2 cellular contexts compared by ENCODE assay signal in the genomic region with DNA sequence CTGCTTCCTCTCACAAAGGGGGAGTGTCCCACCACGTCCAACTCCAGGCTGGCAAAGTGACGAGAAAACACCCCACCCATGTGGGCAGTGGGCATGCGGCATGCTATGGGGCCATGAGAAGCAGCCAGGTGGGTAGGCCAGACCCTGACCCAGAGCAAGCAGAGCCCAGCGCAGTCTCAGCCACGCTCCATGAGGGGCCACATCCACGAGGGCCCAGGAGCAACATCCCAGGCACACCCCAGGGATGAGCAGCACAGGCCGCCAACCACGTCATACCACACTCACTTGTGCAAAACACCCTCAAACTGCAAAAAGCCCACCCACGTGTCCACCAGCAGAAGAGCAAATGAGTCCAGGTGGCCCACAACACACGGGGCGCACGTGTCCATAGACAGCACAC.
A peak's percentile ranks its signal among the peaks of the same experiment; 100 is the strongest.
TF ChIP-seq lines count a peak whose summit lies in the region.

No MANE protein-coding gene starts in this region.

TF ChIP-seq in GM12878, 131 proteins besides CTCF, POLR2A, EP300 and RAD21:
- TF ChIP-seq, protein P1, sequence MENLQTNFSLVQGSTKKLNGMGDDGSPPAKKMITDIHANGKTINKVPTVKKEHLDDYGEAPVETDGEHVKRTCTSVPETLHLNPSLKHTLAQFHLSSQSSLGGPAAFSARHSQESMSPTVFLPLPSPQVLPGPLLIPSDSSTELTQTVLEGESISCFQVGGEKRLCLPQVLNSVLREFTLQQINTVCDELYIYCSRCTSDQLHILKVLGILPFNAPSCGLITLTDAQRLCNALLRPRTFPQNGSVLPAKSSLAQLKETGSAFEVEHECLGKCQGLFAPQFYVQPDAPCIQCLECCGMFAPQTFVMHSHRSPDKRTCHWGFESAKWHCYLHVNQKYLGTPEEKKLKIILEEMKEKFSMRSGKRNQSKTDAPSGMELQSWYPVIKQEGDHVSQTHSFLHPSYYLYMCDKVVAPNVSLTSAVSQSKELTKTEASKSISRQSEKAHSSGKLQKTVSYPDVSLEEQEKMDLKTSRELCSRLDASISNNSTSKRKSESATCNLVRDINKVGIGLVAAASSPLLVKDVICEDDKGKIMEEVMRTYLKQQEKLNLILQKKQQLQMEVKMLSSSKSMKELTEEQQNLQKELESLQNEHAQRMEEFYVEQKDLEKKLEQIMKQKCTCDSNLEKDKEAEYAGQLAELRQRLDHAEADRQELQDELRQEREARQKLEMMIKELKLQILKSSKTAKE (IDR thresholded peaks at IDR 0.05; ENCODE audit: low read depth, poor library complexity, severe bottlenecking), result no peak
- TF ChIP-seq TCF7 (IDR thresholded peaks at IDR 0.05; ENCODE audit: borderline replicate concordance) (no peak), MTA3 (IDR thresholded peaks at IDR 0.05; ENCODE audit: borderline replicate concordance, low read length) (no peak), TBL1XR1 (IDR thresholded peaks at IDR 0.05; ENCODE audit: low read depth, low read length) (no peak), SMARCA5 (IDR thresholded peaks at IDR 0.05) (no peak), NR2F1 (conservative IDR thresholded peaks at IDR 0.05) (no peak), RELA (IDR thresholded peaks at IDR 0.05; ENCODE audit: borderline replicate concordance, partially characterized antibody) (no peak), RB1 (IDR thresholded peaks at IDR 0.05; ENCODE audit: borderline replicate concordance) (no peak), SMAD1 (IDR thresholded peaks at IDR 0.05; ENCODE audit: low read depth, partially characterized antibody) (no peak), SMC3 (IDR thresholded peaks at IDR 0.05; ENCODE audit: borderline replicate concordance, low read length) (no peak), YY1 (IDR thresholded peaks at IDR 0.05; ENCODE audit: low read depth, low read length) (no peak)
- TF ChIP-seq, protein P2, sequence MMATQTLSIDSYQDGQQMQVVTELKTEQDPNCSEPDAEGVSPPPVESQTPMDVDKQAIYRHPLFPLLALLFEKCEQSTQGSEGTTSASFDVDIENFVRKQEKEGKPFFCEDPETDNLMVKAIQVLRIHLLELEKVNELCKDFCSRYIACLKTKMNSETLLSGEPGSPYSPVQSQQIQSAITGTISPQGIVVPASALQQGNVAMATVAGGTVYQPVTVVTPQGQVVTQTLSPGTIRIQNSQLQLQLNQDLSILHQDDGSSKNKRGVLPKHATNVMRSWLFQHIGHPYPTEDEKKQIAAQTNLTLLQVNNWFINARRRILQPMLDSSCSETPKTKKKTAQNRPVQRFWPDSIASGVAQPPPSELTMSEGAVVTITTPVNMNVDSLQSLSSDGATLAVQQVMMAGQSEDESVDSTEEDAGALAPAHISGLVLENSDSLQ (IDR thresholded peaks at IDR 0.05), result no peak
- TF ChIP-seq, protein P3, sequence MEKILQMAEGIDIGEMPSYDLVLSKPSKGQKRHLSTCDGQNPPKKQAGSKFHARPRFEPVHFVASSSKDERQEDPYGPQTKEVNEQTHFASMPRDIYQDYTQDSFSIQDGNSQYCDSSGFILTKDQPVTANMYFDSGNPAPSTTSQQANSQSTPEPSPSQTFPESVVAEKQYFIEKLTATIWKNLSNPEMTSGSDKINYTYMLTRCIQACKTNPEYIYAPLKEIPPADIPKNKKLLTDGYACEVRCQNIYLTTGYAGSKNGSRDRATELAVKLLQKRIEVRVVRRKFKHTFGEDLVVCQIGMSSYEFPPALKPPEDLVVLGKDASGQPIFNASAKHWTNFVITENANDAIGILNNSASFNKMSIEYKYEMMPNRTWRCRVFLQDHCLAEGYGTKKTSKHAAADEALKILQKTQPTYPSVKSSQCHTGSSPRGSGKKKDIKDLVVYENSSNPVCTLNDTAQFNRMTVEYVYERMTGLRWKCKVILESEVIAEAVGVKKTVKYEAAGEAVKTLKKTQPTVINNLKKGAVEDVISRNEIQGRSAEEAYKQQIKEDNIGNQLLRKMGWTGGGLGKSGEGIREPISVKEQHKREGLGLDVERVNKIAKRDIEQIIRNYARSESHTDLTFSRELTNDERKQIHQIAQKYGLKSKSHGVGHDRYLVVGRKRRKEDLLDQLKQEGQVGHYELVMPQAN (conservative IDR thresholded peaks at IDR 0.05), result no peak
- TF ChIP-seq, protein P4, sequence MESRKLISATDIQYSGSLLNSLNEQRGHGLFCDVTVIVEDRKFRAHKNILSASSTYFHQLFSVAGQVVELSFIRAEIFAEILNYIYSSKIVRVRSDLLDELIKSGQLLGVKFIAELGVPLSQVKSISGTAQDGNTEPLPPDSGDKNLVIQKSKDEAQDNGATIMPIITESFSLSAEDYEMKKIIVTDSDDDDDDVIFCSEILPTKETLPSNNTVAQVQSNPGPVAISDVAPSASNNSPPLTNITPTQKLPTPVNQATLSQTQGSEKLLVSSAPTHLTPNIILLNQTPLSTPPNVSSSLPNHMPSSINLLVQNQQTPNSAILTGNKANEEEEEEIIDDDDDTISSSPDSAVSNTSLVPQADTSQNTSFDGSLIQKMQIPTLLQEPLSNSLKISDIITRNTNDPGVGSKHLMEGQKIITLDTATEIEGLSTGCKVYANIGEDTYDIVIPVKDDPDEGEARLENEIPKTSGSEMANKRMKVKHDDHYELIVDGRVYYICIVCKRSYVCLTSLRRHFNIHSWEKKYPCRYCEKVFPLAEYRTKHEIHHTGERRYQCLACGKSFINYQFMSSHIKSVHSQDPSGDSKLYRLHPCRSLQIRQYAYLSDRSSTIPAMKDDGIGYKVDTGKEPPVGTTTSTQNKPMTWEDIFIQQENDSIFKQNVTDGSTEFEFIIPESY (IDR thresholded peaks at IDR 0.05), result no peak
- TF ChIP-seq, protein P5, sequence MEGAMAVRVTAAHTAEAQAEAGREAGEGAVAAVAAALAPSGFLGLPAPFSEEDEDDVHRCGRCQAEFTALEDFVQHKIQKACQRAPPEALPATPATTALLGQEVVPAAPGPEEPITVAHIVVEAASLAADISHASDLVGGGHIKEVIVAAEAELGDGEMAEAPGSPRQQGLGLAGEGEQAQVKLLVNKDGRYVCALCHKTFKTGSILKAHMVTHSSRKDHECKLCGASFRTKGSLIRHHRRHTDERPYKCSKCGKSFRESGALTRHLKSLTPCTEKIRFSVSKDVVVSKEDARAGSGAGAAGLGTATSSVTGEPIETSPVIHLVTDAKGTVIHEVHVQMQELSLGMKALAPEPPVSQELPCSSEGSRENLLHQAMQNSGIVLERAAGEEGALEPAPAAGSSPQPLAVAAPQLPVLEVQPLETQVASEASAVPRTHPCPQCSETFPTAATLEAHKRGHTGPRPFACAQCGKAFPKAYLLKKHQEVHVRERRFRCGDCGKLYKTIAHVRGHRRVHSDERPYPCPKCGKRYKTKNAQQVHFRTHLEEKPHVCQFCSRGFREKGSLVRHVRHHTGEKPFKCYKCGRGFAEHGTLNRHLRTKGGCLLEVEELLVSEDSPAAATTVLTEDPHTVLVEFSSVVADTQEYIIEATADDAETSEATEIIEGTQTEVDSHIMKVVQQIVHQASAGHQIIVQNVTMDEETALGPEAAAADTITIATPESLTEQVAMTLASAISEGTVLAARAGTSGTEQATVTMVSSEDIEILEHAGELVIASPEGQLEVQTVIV (IDR thresholded peaks at IDR 0.05; ENCODE audit: borderline replicate concordance, partially characterized antibody), result no peak

TF ChIP-seq in HepG2, 621 proteins besides CTCF, POLR2A, EP300 and RAD21:
- TF ChIP-seq TOPORS (CRISPR knock-in tag; IDR thresholded peaks at IDR 0.05), result no peak
- 0 out of 2 replicates have a peak, but pooled peaks have one; percentile 18 for TF ChIP-seq ZBTB7A (CRISPR knock-in tag; IDR thresholded peaks at IDR 0.05)
- no peak for TF ChIP-seq GLI4 (CRISPR knock-in tag; IDR thresholded peaks at IDR 0.05; ENCODE audit: borderline replicate concordance)
- TF ChIP-seq, protein P6, sequence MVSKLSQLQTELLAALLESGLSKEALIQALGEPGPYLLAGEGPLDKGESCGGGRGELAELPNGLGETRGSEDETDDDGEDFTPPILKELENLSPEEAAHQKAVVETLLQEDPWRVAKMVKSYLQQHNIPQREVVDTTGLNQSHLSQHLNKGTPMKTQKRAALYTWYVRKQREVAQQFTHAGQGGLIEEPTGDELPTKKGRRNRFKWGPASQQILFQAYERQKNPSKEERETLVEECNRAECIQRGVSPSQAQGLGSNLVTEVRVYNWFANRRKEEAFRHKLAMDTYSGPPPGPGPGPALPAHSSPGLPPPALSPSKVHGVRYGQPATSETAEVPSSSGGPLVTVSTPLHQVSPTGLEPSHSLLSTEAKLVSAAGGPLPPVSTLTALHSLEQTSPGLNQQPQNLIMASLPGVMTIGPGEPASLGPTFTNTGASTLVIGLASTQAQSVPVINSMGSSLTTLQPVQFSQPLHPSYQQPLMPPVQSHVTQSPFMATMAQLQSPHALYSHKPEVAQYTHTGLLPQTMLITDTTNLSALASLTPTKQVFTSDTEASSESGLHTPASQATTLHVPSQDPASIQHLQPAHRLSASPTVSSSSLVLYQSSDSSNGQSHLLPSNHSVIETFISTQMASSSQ (IDR thresholded peaks at IDR 0.05; ENCODE audit: low read depth), result no peak
- TF ChIP-seq, protein P6 (CRISPR knock-in tag; IDR thresholded peaks at IDR 0.05; ENCODE audit: borderline replicate concordance), result no peak
- TF ChIP-seq ZNF616 (CRISPR knock-in tag; IDR thresholded peaks at IDR 0.05; ENCODE audit: low read depth), result 0 out of 2 replicates have a peak, but pooled peaks have one; percentile 24
- TF ChIP-seq, protein P7, sequence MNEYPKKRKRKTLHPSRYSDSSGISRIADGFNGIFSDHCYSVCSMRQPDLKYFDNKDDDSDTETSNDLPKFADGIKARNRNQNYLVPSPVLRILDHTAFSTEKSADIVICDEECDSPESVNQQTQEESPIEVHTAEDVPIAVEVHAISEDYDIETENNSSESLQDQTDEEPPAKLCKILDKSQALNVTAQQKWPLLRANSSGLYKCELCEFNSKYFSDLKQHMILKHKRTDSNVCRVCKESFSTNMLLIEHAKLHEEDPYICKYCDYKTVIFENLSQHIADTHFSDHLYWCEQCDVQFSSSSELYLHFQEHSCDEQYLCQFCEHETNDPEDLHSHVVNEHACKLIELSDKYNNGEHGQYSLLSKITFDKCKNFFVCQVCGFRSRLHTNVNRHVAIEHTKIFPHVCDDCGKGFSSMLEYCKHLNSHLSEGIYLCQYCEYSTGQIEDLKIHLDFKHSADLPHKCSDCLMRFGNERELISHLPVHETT (CRISPR knock-in tag; conservative IDR thresholded peaks at IDR 0.05), result no peak
- no peak for TF ChIP-seq ZNF225 (CRISPR knock-in tag; IDR thresholded peaks at IDR 0.05)
- peak; percentile 5 for TF ChIP-seq HNRNPLL (IDR thresholded peaks at IDR 0.05; ENCODE audit: low read depth, low read length, poor library complexity, severe bottlenecking)
- TF ChIP-seq ZBTB7B (CRISPR knock-in tag; IDR thresholded peaks at IDR 0.05), result no peak
- peak; percentile 77 for TF ChIP-seq AGO2 (optimal IDR thresholded peaks at IDR 0.05; ENCODE audit: low read depth, low read length)
- peak; percentile 37 for TF ChIP-seq RBM22 (optimal IDR thresholded peaks at IDR 0.05; ENCODE audit: low read length)
- TF ChIP-seq, protein P8, sequence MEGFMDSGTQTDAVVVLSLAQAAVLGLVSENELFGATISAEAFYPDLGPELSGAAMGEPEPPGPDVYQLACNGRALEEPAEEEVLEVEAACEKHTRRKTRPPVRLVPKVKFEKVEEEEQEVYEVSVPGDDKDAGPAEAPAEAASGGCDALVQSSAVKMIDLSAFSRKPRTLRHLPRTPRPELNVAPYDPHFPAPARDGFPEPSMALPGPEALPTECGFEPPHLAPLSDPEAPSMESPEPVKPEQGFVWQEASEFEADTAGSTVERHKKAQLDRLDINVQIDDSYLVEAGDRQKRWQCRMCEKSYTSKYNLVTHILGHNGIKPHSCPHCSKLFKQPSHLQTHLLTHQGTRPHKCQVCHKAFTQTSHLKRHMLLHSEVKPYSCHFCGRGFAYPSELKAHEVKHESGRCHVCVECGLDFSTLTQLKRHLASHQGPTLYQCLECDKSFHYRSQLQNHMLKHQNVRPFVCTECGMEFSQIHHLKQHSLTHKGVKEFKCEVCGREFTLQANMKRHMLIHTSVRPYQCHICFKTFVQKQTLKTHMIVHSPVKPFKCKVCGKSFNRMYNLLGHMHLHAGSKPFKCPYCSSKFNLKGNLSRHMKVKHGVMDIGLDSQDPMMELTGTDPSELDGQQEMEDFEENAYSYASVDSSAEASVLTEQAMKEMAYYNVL (CRISPR knock-in tag; IDR thresholded peaks at IDR 0.05; ENCODE audit: borderline replicate concordance), result 0 out of 2 replicates have a peak, but pooled peaks have one; percentile 21
